In genomic region chr19:47095707-47096704, GRCh38 we compare ENCODE assay signal across 1 cellular context.
TF ChIP-seq lines count a peak whose summit lies in the region.

No MANE protein-coding gene starts in this region.

TF ChIP-seq in GM12878, 131 proteins besides CTCF, POLR2A, EP300 and RAD21:
- TF ChIP-seq ETV6 (conservative IDR thresholded peaks at IDR 0.05 in 1 of 2, IDR thresholded peaks at IDR 0.05 in 1 of 2; ENCODE audit: borderline replicate concordance in 1 of 2, low read depth in 1 of 2) (no peak), RUNX3 (IDR thresholded peaks at IDR 0.05; ENCODE audit: low read length) (0 out of 2 replicates have a peak, but pooled peaks have one; percentile 26), IRF5 (IDR thresholded peaks at IDR 0.05; ENCODE audit: borderline replicate concordance) (no peak)
